Comparison of ENCODE assay signal across 13 cellular contexts in genomic region chr3:102106421-102107097, GRCh38.
DNase-seq lines count a peak whose midpoint lies in the region; ATAC-seq and TF ChIP-seq lines count a peak whose summit lies in the region.
"Had no signal": no experiment of that assay in that cellular context is flagged by ENCODE, and none has a peak within 500 bp of the region (broad histone marks: within the 10 kb centered on the region; RNA-seq: fewer than 3 reads in every experiment).

No MANE protein-coding gene starts in this region.

- H3K36me3 Mint-ChIP-seq in activated naive CD4-positive, alpha-beta T cell treated with anti-CD3 and anti-CD28 coated beads, Interleukin-2, amount 50 U/mL, for 72 hours, result peaks cover 0 to 14% of the 10 kb centered on the region in 2 donors
- H3K36me3 Mint-ChIP-seq: CD14-positive monocyte had no signal

- H3K27ac Mint-ChIP-seq in activated naive CD4-positive, alpha-beta T cell treated with anti-CD3 and anti-CD28 coated beads, Interleukin-2, amount 50 U/mL, for 72 hours, result peak overlapping the region in 1 of 2 donors; percentile 1
- H3K27ac Mint-ChIP-seq: CD14-positive monocyte had no signal

- DNase-seq in A172 (ENCODE audit: low spot score) (peak; percentile 14), EH (ENCODE audit: low read depth) (peak; percentile 77), fibroblast of the aortic adventitia (ENCODE audit: low read depth) (peak; percentile 57), GM19240 (ENCODE audit: insufficient read length, low spot score) (no peak), NCI-H1436 treated with DMSO at 0.1 percent for 48 hours (lab: John Stamatoyannopoulos, UW) (no peak), globus pallidus (ENCODE audit: low spot score) (no peak)
- no peak for DNase-seq in activated naive CD4-positive, alpha-beta T cell treated with anti-CD3 and anti-CD28 coated beads, Interleukin-2, amount 50 U/mL, for 72 hours (ENCODE audit: low spot score in 2 of 2)
- DNase-seq: activated CD4-positive, CD25-positive, alpha-beta regulatory T cell treated with anti-CD3 and anti-CD28 coated beads, Interleukin-2, amount 50 U/mL, for 72 hours; glutamatergic neuron; NCI-H1092; psoas muscle; stomach had no signal

- H3K9me3 Mint-ChIP-seq in activated naive CD4-positive, alpha-beta T cell treated with anti-CD3 and anti-CD28 coated beads, Interleukin-2, amount 50 U/mL, for 72 hours, result peaks cover 8 to 9% of the 10 kb centered on the region in 2 donors

- H3K4me3 ChIP-seq in fibroblast of the aortic adventitia (ENCODE audit: low read depth, low read length), result no peak overlapping the region
- H3K4me3 ChIP-seq: psoas muscle, stomach had no signal

- ATAC-seq in activated naive CD4-positive, alpha-beta T cell treated with anti-CD3 and anti-CD28 coated beads, Interleukin-2, amount 50 U/mL, for 72 hours, result peak; percentile 96 to 98
- ATAC-seq: psoas muscle had no signal

- no peak for TF ChIP-seq CTCF in fibroblast of the aortic adventitia (IDR thresholded peaks at IDR 0.05; ENCODE audit: insufficient read depth, low read length)

Comparison
In these comparisons a context has a peak if more than half of its experiments do, and no peak if none do; other contexts are left out.
1. DNase-seq: peak in A172 (single experiment), EH (single experiment) and fibroblast of the aortic adventitia (single experiment); none in activated naive CD4-positive, alpha-beta T cell treated with anti-CD3 and anti-CD28 coated beads, Interleukin-2, amount 50 U/mL, for 72 hours (0 of 2), GM19240 (single experiment), NCI-H1436 treated with DMSO at 0.1 percent for 48 hours (single experiment) and globus pallidus (single experiment).